Comparison of ENCODE assay signal across 20 cellular contexts in genomic region chr4:71441186-71442169, GRCh38.
DNase-seq lines count a peak whose midpoint lies in the region; ATAC-seq and TF ChIP-seq lines count a peak whose summit lies in the region.
"Had no signal": no experiment of that assay in that cellular context is flagged by ENCODE, and none has a peak within 500 bp of the region (broad histone marks: within the 10 kb centered on the region; RNA-seq: fewer than 3 reads in every experiment).

No MANE protein-coding gene starts in this region.

- no peak overlapping the region for H2AFZ ChIP-seq in MM.1S (ENCODE audit: low read length)

- H3K4me3 ChIP-seq in MM.1S (ENCODE audit: low read length) = no peak overlapping the region
- H3K4me3 ChIP-seq: GM12878, left lung, transverse colon had no signal

- no peaks in the 10 kb centered on the region for H3K79me2 ChIP-seq in MM.1S (ENCODE audit: low read length)

- no peaks in the 10 kb centered on the region for H3K36me3 Mint-ChIP-seq in osteocyte (ENCODE audit: unreplicated experiment)
- H3K36me3 Mint-ChIP-seq in activated CD4-positive, alpha-beta memory T cell treated with anti-CD3 and anti-CD28 coated beads for 36 hours = no peaks in the 10 kb centered on the region
- H3K36me3 Mint-ChIP-seq in stimulated activated effector memory CD8-positive, alpha-beta T cell treated with anti-CD3 and anti-CD28 coated beads, Interleukin-12 subunit alpha, Interleukin-12 subunit beta, amount 100 ng/mL, for 72 hours = no peaks in the 10 kb centered on the region
- H3K36me3 Mint-ChIP-seq: activated naive CD8-positive, alpha-beta T cell treated with anti-CD3 and anti-CD28 coated beads for 36 hours; naive thymus-derived CD8-positive, alpha-beta T cell; stimulated activated memory B cell treated with anti-CD40 and anti-IgM and Interleukin-4, amounts not matched to agents 10 μg/mL and 1 μg/mL and 100 μg/mL, for 72 hours had no signal

- H3K27me3 Mint-ChIP-seq in osteocyte (ENCODE audit: unreplicated experiment) = peaks cover 8% of the 10 kb centered on the region
- H3K27me3 Mint-ChIP-seq in activated CD4-positive, alpha-beta memory T cell treated with anti-CD3 and anti-CD28 coated beads for 36 hours = peaks cover 2% of the 10 kb centered on the region
- H3K27me3 Mint-ChIP-seq: activated naive CD8-positive, alpha-beta T cell treated with anti-CD3 and anti-CD28 coated beads for 36 hours; stimulated activated memory B cell treated with anti-CD40 and anti-IgM and Interleukin-4, amounts not matched to agents 10 μg/mL and 1 μg/mL and 100 μg/mL, for 72 hours had no signal

- H3K9ac ChIP-seq in MM.1S (ENCODE audit: low read length) = no peak overlapping the region

- TF ChIP-seq CTCF in MM.1S (IDR thresholded peaks at IDR 0.05; ENCODE audit: low read length) = no peak
- no peak for TF ChIP-seq CTCF in osteocyte (IDR thresholded peaks at IDR 0.05)

- intact Hi-C loops in activated CD4-positive, alpha-beta memory T cell treated with anti-CD3 and anti-CD28 coated beads for 36 hours (cut with micrococcal nuclease) = no loop called here

- POLR2A ChIA-PET in activated CD4-positive, alpha-beta memory T cell treated with anti-CD3 and anti-CD28 coated beads for 36 hours (lab: Charles Lee) = no interaction called here

- H3K36me3 ChIP-seq in MM.1S (replicated peaks; ENCODE audit: insufficient read depth, low read length) = no peaks in the 10 kb centered on the region
- H3K36me3 ChIP-seq: left lung, transverse colon had no signal

- ATAC-seq in GM21825 (IDR thresholded peaks at IDR 0.05; ENCODE audit: unreplicated experiment) = no peak
- ATAC-seq in stimulated activated effector memory CD8-positive, alpha-beta T cell treated with anti-CD3 and anti-CD28 coated beads, Interleukin-12 subunit alpha, Interleukin-12 subunit beta, amount 100 ng/mL, for 72 hours = no peak
- ATAC-seq: activated T-cell treated with anti-CD3 and anti-CD28 coated beads, Interleukin-2, amount 50 U/mL, for 4 hours; GM12878; left lung; naive thymus-derived CD8-positive, alpha-beta T cell; sciatic nerve; stimulated activated memory B cell treated with anti-CD40 and anti-IgM and Interleukin-4, amounts not matched to agents 10 μg/mL and 1 μg/mL and 100 μg/mL, for 72 hours had no signal

- H4K20me1 ChIP-seq in MM.1S (ENCODE audit: insufficient read depth, low read length) = no peaks in the 10 kb centered on the region

- H3F3A ChIP-seq in MM.1S (ENCODE audit: insufficient read depth, low read length) = peaks cover 10% of the 10 kb centered on the region; the same call in 1 of the 2 replicates

- H3K27ac ChIP-seq in MM.1S (ENCODE audit: low read length) = no peak overlapping the region
- H3K27ac ChIP-seq: left lung, transverse colon had no signal

- CTCF ChIA-PET in activated CD4-positive, alpha-beta memory T cell treated with anti-CD3 and anti-CD28 coated beads for 36 hours (lab: Charles Lee) = no interaction called here

- peaks cover 3% of the 10 kb centered on the region for H3K4me1 Mint-ChIP-seq in osteocyte (ENCODE audit: unreplicated experiment)
- H3K4me1 Mint-ChIP-seq in activated CD4-positive, alpha-beta memory T cell treated with anti-CD3 and anti-CD28 coated beads for 36 hours (ENCODE audit: low read depth) = no peaks in the 10 kb centered on the region
- H3K4me1 Mint-ChIP-seq in stimulated activated effector memory CD8-positive, alpha-beta T cell treated with anti-CD3 and anti-CD28 coated beads, Interleukin-12 subunit alpha, Interleukin-12 subunit beta, amount 100 ng/mL, for 72 hours = no peaks in the 10 kb centered on the region
- H3K4me1 Mint-ChIP-seq: activated naive CD8-positive, alpha-beta T cell treated with anti-CD3 and anti-CD28 coated beads for 36 hours; naive thymus-derived CD8-positive, alpha-beta T cell; stimulated activated memory B cell treated with anti-CD40 and anti-IgM and Interleukin-4, amounts not matched to agents 10 μg/mL and 1 μg/mL and 100 μg/mL, for 72 hours had no signal

- no peaks in the 10 kb centered on the region for H3K9me3 Mint-ChIP-seq in osteocyte (ENCODE audit: unreplicated experiment)
- no peaks in the 10 kb centered on the region for H3K9me3 Mint-ChIP-seq in activated CD4-positive, alpha-beta memory T cell treated with anti-CD3 and anti-CD28 coated beads for 36 hours
- H3K9me3 Mint-ChIP-seq in stimulated activated effector memory CD8-positive, alpha-beta T cell treated with anti-CD3 and anti-CD28 coated beads, Interleukin-12 subunit alpha, Interleukin-12 subunit beta, amount 100 ng/mL, for 72 hours = no peaks in the 10 kb centered on the region
- H3K9me3 Mint-ChIP-seq: activated naive CD8-positive, alpha-beta T cell treated with anti-CD3 and anti-CD28 coated beads for 36 hours; activated T-cell treated with anti-CD3 and anti-CD28 coated beads, Interleukin-2, amount 50 U/mL, for 4 hours; naive thymus-derived CD8-positive, alpha-beta T cell; stimulated activated memory B cell treated with anti-CD40 and anti-IgM and Interleukin-4, amounts not matched to agents 10 μg/mL and 1 μg/mL and 100 μg/mL, for 72 hours had no signal

- H3K9me3 ChIP-seq in MM.1S (replicated peaks; ENCODE audit: insufficient read depth, low read length) = no peaks in the 10 kb centered on the region
- H3K9me3 ChIP-seq: left lung, transverse colon had no signal

- H3K27ac Mint-ChIP-seq in osteocyte (ENCODE audit: unreplicated experiment) = no peak overlapping the region
- no peak overlapping the region for H3K27ac Mint-ChIP-seq in activated CD4-positive, alpha-beta memory T cell treated with anti-CD3 and anti-CD28 coated beads for 36 hours
- H3K27ac Mint-ChIP-seq in stimulated activated effector memory CD8-positive, alpha-beta T cell treated with anti-CD3 and anti-CD28 coated beads, Interleukin-12 subunit alpha, Interleukin-12 subunit beta, amount 100 ng/mL, for 72 hours = no peak overlapping the region
- H3K27ac Mint-ChIP-seq: activated naive CD8-positive, alpha-beta T cell treated with anti-CD3 and anti-CD28 coated beads for 36 hours; naive thymus-derived CD8-positive, alpha-beta T cell; stimulated activated memory B cell treated with anti-CD40 and anti-IgM and Interleukin-4, amounts not matched to agents 10 μg/mL and 1 μg/mL and 100 μg/mL, for 72 hours had no signal

- H3K27me3 ChIP-seq in MM.1S (replicated peaks; ENCODE audit: insufficient read depth, low read length) = no peaks in the 10 kb centered on the region
- H3K27me3 ChIP-seq: left lung, transverse colon had no signal

- H3K4me1 ChIP-seq in MM.1S (ENCODE audit: low read length) = peaks cover 10% of the 10 kb centered on the region; the same call in 1 of the 2 replicates
- H3K4me1 ChIP-seq: left lung had no signal

- H3K4me2 ChIP-seq in MM.1S (ENCODE audit: low read depth, low read length) = no peak overlapping the region

- H3K4me3 Mint-ChIP-seq in osteocyte (ENCODE audit: unreplicated experiment) = no peak overlapping the region
- no peak overlapping the region for H3K4me3 Mint-ChIP-seq in activated CD4-positive, alpha-beta memory T cell treated with anti-CD3 and anti-CD28 coated beads for 36 hours
- no peak overlapping the region for H3K4me3 Mint-ChIP-seq in stimulated activated effector memory CD8-positive, alpha-beta T cell treated with anti-CD3 and anti-CD28 coated beads, Interleukin-12 subunit alpha, Interleukin-12 subunit beta, amount 100 ng/mL, for 72 hours
- H3K4me3 Mint-ChIP-seq: activated naive CD8-positive, alpha-beta T cell treated with anti-CD3 and anti-CD28 coated beads for 36 hours; activated T-cell treated with anti-CD3 and anti-CD28 coated beads, Interleukin-2, amount 50 U/mL, for 4 hours; naive thymus-derived CD8-positive, alpha-beta T cell; stimulated activated memory B cell treated with anti-CD40 and anti-IgM and Interleukin-4, amounts not matched to agents 10 μg/mL and 1 μg/mL and 100 μg/mL, for 72 hours had no signal

- peak; percentile 11 for DNase-seq in EH (ENCODE audit: low read depth)
- DNase-seq in MM.1S = peak; percentile 24
- DNase-seq in cerebellum (ENCODE audit: low spot score) = peak; percentile 21
- peak; percentile 25 for DNase-seq in mucosa of gallbladder (ENCODE audit: low spot score)
- DNase-seq in osteocyte (ENCODE audit: extremely low spot score, unreplicated experiment) = no peak
- DNase-seq in activated CD4-positive, alpha-beta memory T cell treated with anti-CD3 and anti-CD28 coated beads for 36 hours = no peak
- DNase-seq in stimulated activated effector memory CD8-positive, alpha-beta T cell treated with anti-CD3 and anti-CD28 coated beads, Interleukin-12 subunit alpha, Interleukin-12 subunit beta, amount 100 ng/mL, for 72 hours (ENCODE audit: low spot score in 2 of 2) = no peak
- DNase-seq: activated CD4-positive, alpha-beta T cell treated with anti-CD3 and anti-CD28 coated beads, Interleukin-2, amount 50 U/mL, for 1 hour; activated naive CD8-positive, alpha-beta T cell treated with anti-CD3 and anti-CD28 coated beads for 36 hours; activated T-cell treated with anti-CD3 and anti-CD28 coated beads, Interleukin-2, amount 50 U/mL, for 4 hours; DND-41; HCEC 1CT; left lung; naive thymus-derived CD8-positive, alpha-beta T cell; NCI-H1417; transverse colon had no signal

- no peaks in the 10 kb centered on the region for H3K9me2 ChIP-seq in MM.1S (replicated peaks; ENCODE audit: insufficient read depth, low read length)

Comparison
In these comparisons a context has a peak if more than half of its experiments do, and no peak if none do; other contexts are left out.
1. DNase-seq: peak in EH (single experiment), MM.1S (single experiment), cerebellum (single experiment) and mucosa of gallbladder (single experiment); none in osteocyte (single experiment), activated CD4-positive, alpha-beta memory T cell treated with anti-CD3 and anti-CD28 coated beads for 36 hours (single experiment) and stimulated activated effector memory CD8-positive, alpha-beta T cell treated with anti-CD3 and anti-CD28 coated beads, Interleukin-12 subunit alpha, Interleukin-12 subunit beta, amount 100 ng/mL, for 72 hours (0 of 2).